In the genomic region with DNA sequence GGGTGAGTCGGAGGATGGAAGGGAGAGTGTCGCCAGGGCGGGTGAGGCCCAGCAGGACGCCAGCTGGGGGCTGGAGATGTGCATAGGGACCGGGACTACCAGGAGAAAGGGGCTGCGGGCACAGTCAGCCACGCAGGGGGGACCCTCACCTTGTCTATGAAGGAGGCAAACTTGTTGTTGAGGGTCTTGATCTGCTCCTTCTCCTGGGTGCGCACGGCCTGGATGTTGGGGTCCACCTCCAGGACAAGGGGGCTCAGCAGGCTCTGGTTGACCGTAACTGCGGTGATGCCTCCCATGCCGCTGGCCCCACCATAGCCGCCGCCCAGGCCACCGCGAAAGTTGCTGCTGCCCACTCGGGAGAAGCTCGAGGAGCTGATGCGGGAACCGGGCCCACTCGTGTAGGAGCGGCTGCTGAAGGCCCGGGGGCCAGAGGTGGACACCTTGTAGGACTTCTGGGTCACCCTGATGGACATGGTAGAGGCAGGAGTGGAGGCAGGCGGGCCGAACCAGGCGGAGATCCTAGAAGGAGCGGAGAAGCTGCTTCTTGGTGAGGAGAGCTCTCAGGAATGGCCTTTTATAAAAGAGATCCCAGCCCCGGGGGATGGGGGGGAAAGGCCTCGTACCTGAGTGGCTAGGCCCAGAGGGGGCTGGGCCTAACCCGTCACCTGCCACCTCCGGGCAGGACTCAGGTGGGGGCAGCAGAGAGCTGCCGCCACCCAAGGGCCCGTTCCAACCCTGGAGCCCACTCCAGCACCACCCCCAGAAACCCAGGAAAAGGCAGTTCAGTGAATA, we compare ENCODE assay signal across 8 cellular contexts. TPM values are rescaled to one million over a fixed set of nuclear protein-coding genes. Genes with fewer than 3 reads are reported as not detected.
DNase-seq lines count a peak whose midpoint lies in the region; ATAC-seq and TF ChIP-seq lines count a peak whose summit lies in the region.
"Not testable (repeated sequence)": the region's sequence is repeated elsewhere in the genome, so short reads cannot be mapped to it uniquely, and the experiment has no call there.

A gene (minus strand): TSS at position 568 of the 792 bp plus-strand sequence. CDS start 95 bp downstream, at position 473.

- not testable (repeated sequence) for TF ChIP-seq POLR2A in vagina (IDR thresholded peaks at IDR 0.05)

- H2BK120ac ChIP-seq in trophoblast cell (ENCODE audit: insufficient read depth, low read length, poor library complexity): peak within 1 kb of the TSS; percentile 98

- intact Hi-C loops in left colon (cut with DNase I, micrococcal nuclease); vagina (cut with DNase I): not testable (repeated sequence)

- H3K27ac ChIP-seq in adipose tissue (ENCODE audit: low read depth, low read length): not testable (repeated sequence)
- H3K27ac ChIP-seq in esophagus (ENCODE audit: low read depth in 2 of 2, low read length in 1 of 2) (peak within 1 kb of the TSS; percentile 37 to 58), trophoblast cell (ENCODE audit: low read depth, low read length) (peak within 1 kb of the TSS; percentile 97), vagina (peak within 1 kb of the TSS; percentile 74)

- not testable (repeated sequence) for H4K12ac ChIP-seq in trophoblast cell (ENCODE audit: low read depth, low read length)

- not testable (repeated sequence) for H3K36me3 ChIP-seq in esophagus (ENCODE audit: control insufficient read depth in 2 of 2, insufficient read depth in 2 of 2, low read length in 1 of 2); vagina
- peaks cover 34% of the 10 kb centered on the region in 2 experiments for H3K36me3 ChIP-seq in trophoblast cell (ENCODE audit: control insufficient read depth in 1 of 2, insufficient read depth in 2 of 2, low read length in 2 of 2)

- H3K27me3 ChIP-seq in esophagus (ENCODE audit: control insufficient read depth in 1 of 2, insufficient read depth in 2 of 2, low read length in 2 of 2); trophoblast cell (ENCODE audit: insufficient read depth, low read length); vagina: not testable (repeated sequence)

- H3K4me2 ChIP-seq in trophoblast cell (ENCODE audit: low read length): peak within 1 kb of the TSS; percentile 55

- peak within 1 kb of the TSS; percentile 100 for H3K9ac ChIP-seq in trophoblast cell (ENCODE audit: low read length)

- DNase-seq in NCI-H146 (lab: John Stamatoyannopoulos, UW) (peak; percentile 97), SHP77 (lab: John Stamatoyannopoulos, UW) (peak; percentile 80 to 83), left colon (peak; percentile 91 to 92), trophoblast cell (peak; percentile 98 to 99)
- not testable (repeated sequence) for DNase-seq in vagina (ENCODE audit: extremely low spot score in 2 of 2)

- peak within 1 kb of the TSS; percentile 13; the same call in 1 of the 2 replicates for H3K4me3 ChIP-seq in GM08714 (ENCODE audit: low read length)
- H3K4me3 ChIP-seq in esophagus (ENCODE audit: low read depth in 1 of 2, low read length in 2 of 2): peak within 1 kb of the TSS; percentile 27 to 34
- H3K4me3 ChIP-seq in trophoblast cell (ENCODE audit: low read depth, low read length): peak within 1 kb of the TSS; percentile 99
- peak within 1 kb of the TSS; percentile 51 to 55 for H3K4me3 ChIP-seq in vagina

- peak within 1 kb of the TSS; percentile 91 for H2BK12ac ChIP-seq in trophoblast cell (ENCODE audit: low read length)

- peak within 1 kb of the TSS; percentile 89 for H3K14ac ChIP-seq in trophoblast cell (ENCODE audit: low read length)

- peaks cover 38% of the 10 kb centered on the region for H3K79me2 ChIP-seq in trophoblast cell (ENCODE audit: control insufficient read depth, insufficient read depth, low read length, poor library complexity)

- H3K4ac ChIP-seq in trophoblast cell (ENCODE audit: low read depth, low read length): peak within 1 kb of the TSS; percentile 93

- peak within 1 kb of the TSS; percentile 98 for H2BK5ac ChIP-seq in trophoblast cell (ENCODE audit: low read depth, low read length, poor library complexity)

- H3K18ac ChIP-seq in trophoblast cell (ENCODE audit: low read length): peak within 1 kb of the TSS; percentile 94

- ATAC-seq in left colon: peak; percentile 60

- peak within 1 kb of the TSS; percentile 99 for H4K91ac ChIP-seq in trophoblast cell (ENCODE audit: low read depth, low read length)

- H2AK5ac ChIP-seq in trophoblast cell (ENCODE audit: low read length): peak within 1 kb of the TSS; percentile 51

- H3K23ac ChIP-seq in trophoblast cell (ENCODE audit: low read length): peak within 1 kb of the TSS; percentile 41

- TF ChIP-seq CTCF in vagina (IDR thresholded peaks at IDR 0.05): not testable (repeated sequence)

- 31 to 80% (median 72%) methylated on average over 29 to 33 of the region's 33 CpGs for WGBS in adipose tissue, 3 donors
- 45 to 50% methylated on average over 33 of the region's 33 CpGs for WGBS in esophagus, 2 donors
- WGBS in trophoblast cell (ENCODE audit: extremely low coverage, insufficient coverage, insufficient read length): no CpG with 5 or more reads among the region's 33 CpGs

- not testable (repeated sequence) for H3K9me3 ChIP-seq in esophagus (ENCODE audit: control insufficient read depth in 2 of 2, insufficient read depth in 1 of 2, low read depth in 1 of 2, low read length in 1 of 2); trophoblast cell (ENCODE audit: insufficient read depth, low read depth, low read length); vagina

- H3K79me1 ChIP-seq in trophoblast cell (ENCODE audit: low read length): peaks cover 50% of the 10 kb centered on the region

- H4K8ac ChIP-seq in trophoblast cell (ENCODE audit: low read depth, low read length): peak within 1 kb of the TSS; percentile 54

- H2AFZ ChIP-seq in trophoblast cell (ENCODE audit: insufficient read depth, low read length, poor library complexity): not testable (repeated sequence)

- H3K4me1 ChIP-seq in esophagus (ENCODE audit: control insufficient read depth in 2 of 2, insufficient read depth in 2 of 2, low read length in 1 of 2) (peaks cover 0 to 18% of the 10 kb centered on the region in 2 donors), trophoblast cell (ENCODE audit: control insufficient read depth in 1 of 2, insufficient read depth in 2 of 2, low read length in 2 of 2) (peaks cover 34 to 43% of the 10 kb centered on the region in 2 experiments), vagina (peaks cover 40% of the 10 kb centered on the region)

RNA-seq across cellular contexts. Expression of the gene that starts here (rescaled TPM):
- polyA plus RNA-seq in adipose tissue: 100 to 1,000 TPM in 2 of 3 donors, 10 to 100 TPM in 1; 46.2 to 559 (median 182) TPM
- 100 to 1,000 TPM in 1 of 2 donors, 10 to 100 TPM in 1; 38.7 to 105 TPM for polyA plus RNA-seq in esophagus
- 1,000 to 10,000 TPM; 4,047 to 4,291 TPM for total RNA-seq in left colon
- 5,322 and 5,443 TPM in 2 replicates for polyA plus RNA-seq in trophoblast cell (2013)
- 22.8 TPM for total RNA-seq in vagina

Comparison
In these comparisons a context has a peak if more than half of its experiments do, and no peak if none do; other contexts are left out.
1. RNA of the gene that starts here (total RNA-seq): 4,047 to 4,291 TPM in left colon; 22.8 TPM in vagina (single experiment); every median in the first group is over 100 times any median in the second.
2. H3K4me3 ChIP-seq: peak in every context shown above with its lines; median percentile 99 in trophoblast cell; 53 in vagina; 30 in esophagus; 13 in GM08714.